ENCODE assay signal across 9 cellular contexts in genomic region chr18:74353169-74353775, GRCh38. TPM values are rescaled to one million over a fixed set of nuclear protein-coding genes. Genes with fewer than 3 reads are reported as not detected.
DNase-seq lines count a peak whose midpoint lies in the region; ATAC-seq and TF ChIP-seq lines count a peak whose summit lies in the region.
"Had no signal": no experiment of that assay in that cellular context is flagged by ENCODE, and none has a peak within 500 bp of the region (broad histone marks: within the 10 kb centered on the region; RNA-seq: fewer than 3 reads in every experiment).

No MANE protein-coding gene starts in this region.

- no peaks in the 10 kb centered on the region for H3K36me3 ChIP-seq in lung (ENCODE audit: control insufficient read depth in 2 of 2, insufficient read depth in 2 of 2, low read length in 2 of 2)
- H3K36me3 ChIP-seq: neutrophil had no signal

- no peaks in the 10 kb centered on the region for H3K27me3 ChIP-seq in lung (ENCODE audit: control insufficient read depth, insufficient read depth)

- no peaks in the 10 kb centered on the region for H3K9me3 ChIP-seq in lung (ENCODE audit: control insufficient read depth in 2 of 2, insufficient read depth in 1 of 2, low read length in 1 of 2)
- H3K9me3 ChIP-seq: neutrophil had no signal

- H3K4me1 Mint-ChIP-seq in activated T-cell treated with anti-CD3 and anti-CD28 coated beads, Interleukin-2, amount 50 U/mL, for 24 hours (ENCODE audit: low read depth) = peaks cover 10% of the 10 kb centered on the region

- H3K4me3 Mint-ChIP-seq in activated T-cell treated with anti-CD3 and anti-CD28 coated beads, Interleukin-2, amount 50 U/mL, for 24 hours = no peak overlapping the region

- H3K27me3 Mint-ChIP-seq in activated T-cell treated with anti-CD3 and anti-CD28 coated beads, Interleukin-2, amount 50 U/mL, for 24 hours = no peaks in the 10 kb centered on the region

- H3K4me3 ChIP-seq in lung = no peak overlapping the region

- H3K36me3 Mint-ChIP-seq in activated T-cell treated with anti-CD3 and anti-CD28 coated beads, Interleukin-2, amount 50 U/mL, for 24 hours (ENCODE audit: low read depth) = no peaks in the 10 kb centered on the region

- H3K9me3 Mint-ChIP-seq in activated T-cell treated with anti-CD3 and anti-CD28 coated beads, Interleukin-2, amount 50 U/mL, for 24 hours = no peaks in the 10 kb centered on the region

- 79 to 89% methylated on average over 1 of the region's 1 CpG for WGBS in lung, 2 donors

- DNase-seq in activated T-cell treated with anti-CD3 and anti-CD28 coated beads for 1 hour (ENCODE audit: low read depth) (peak; percentile 24), NCI-H2227 (lab: John Stamatoyannopoulos, UW; ENCODE audit: unreplicated experiment) (peak; percentile 60), lung (ENCODE audit: low spot score) (peak; percentile 47)
- no peak for DNase-seq in activated T-cell treated with anti-CD3 and anti-CD28 coated beads, Interleukin-2, amount 50 U/mL, for 24 hours
- DNase-seq in activated CD4-positive, alpha-beta T cell treated with anti-CD3 and anti-CD28 coated beads for 1 hour = peak; percentile 47
- peak; percentile 26 for DNase-seq in effector CD8-positive, alpha-beta T cell (lab: John Stamatoyannopoulos, UW)
- peak; percentile 33 for DNase-seq in stimulated activated naive CD8-positive, alpha-beta T cell treated with anti-CD3 and anti-CD28 coated beads, Interleukin-15, Interleukin-2, amounts not matched to agents 100 U/mL and 50 U/mL, for 24 hours

- ATAC-seq in HG02884 (IDR thresholded peaks at IDR 0.05; ENCODE audit: unreplicated experiment) = peak; percentile 68
- peak; percentile 53 for ATAC-seq in lung (ENCODE audit: insufficient read depth, low FRiP score)
- peak; percentile 89 for ATAC-seq in stimulated activated naive CD8-positive, alpha-beta T cell treated with anti-CD3 and anti-CD28 coated beads, Interleukin-15, Interleukin-2, amounts not matched to agents 100 U/mL and 50 U/mL, for 24 hours

- TF ChIP-seq CTCF in lung (IDR thresholded peaks at IDR 0.05; ENCODE audit: control extremely low read depth, extremely low read depth) = peak; percentile 43

- H3K27ac ChIP-seq in lung (ENCODE audit: low read depth in 1 of 2, low read length in 1 of 2) = no peak overlapping the region
- H3K27ac ChIP-seq: neutrophil had no signal

- H3K27ac Mint-ChIP-seq in activated T-cell treated with anti-CD3 and anti-CD28 coated beads, Interleukin-2, amount 50 U/mL, for 24 hours = no peak overlapping the region

- H3K4me1 ChIP-seq in lung (ENCODE audit: control insufficient read depth in 2 of 2, insufficient read depth in 2 of 2, low read length in 2 of 2) = no peaks in the 10 kb centered on the region

RNA-seq across cellular contexts. Expression of gene C18orf63, which starts 37.6 kb away (rescaled TPM):
- total RNA-seq in lung = under 1 TPM; 0.14 to 0.55 TPM
- under 1 TPM; 0.37 to 0.38 TPM for polyA plus RNA-seq in lung
